ENCODE assay signal across 12 cellular contexts in genomic region chr20:19770375-19770774, GRCh38. TPM values are rescaled to one million over a fixed set of nuclear protein-coding genes. Genes with fewer than 3 reads are reported as not detected.
DNase-seq lines count a peak whose midpoint lies in the region; ATAC-seq and TF ChIP-seq lines count a peak whose summit lies in the region.
"Had no signal": no experiment of that assay in that cellular context is flagged by ENCODE, and none has a peak within 500 bp of the region (broad histone marks: within the 10 kb centered on the region; RNA-seq: fewer than 3 reads in every experiment).

No MANE protein-coding gene starts in this region.

- 0 out of 2 replicates have a peak overlapping the region, but pooled peaks have one; percentile 53 for H3K27ac Mint-ChIP-seq in WTC11

- peak overlapping the region; percentile 19 for H3K4ac ChIP-seq in trophoblast cell (ENCODE audit: low read depth, low read length)

- H2AK5ac ChIP-seq in trophoblast cell (ENCODE audit: low read length) = peak overlapping the region; percentile 2

- WGBS in trophoblast cell (ENCODE audit: extremely low coverage, insufficient coverage, insufficient read length) = no CpG with 5 or more reads among the region's 6 CpGs

- H3K9ac ChIP-seq in trophoblast cell (ENCODE audit: low read length) = no peak overlapping the region

- peaks cover 14% of the 10 kb centered on the region for H3K79me2 ChIP-seq in trophoblast cell (ENCODE audit: control insufficient read depth, insufficient read depth, low read length, poor library complexity)

- peaks cover 47% of the 10 kb centered on the region for H3K79me1 ChIP-seq in trophoblast cell (ENCODE audit: low read length)

- H3K14ac ChIP-seq in trophoblast cell (ENCODE audit: low read length) = peak overlapping the region; percentile 39

- H3K36me3 Mint-ChIP-seq in WTC11 = no peaks in the 10 kb centered on the region

- no peak overlapping the region for H3K4me3 ChIP-seq in H7 (ENCODE audit: insufficient read depth, low read depth, low read length)
- H3K4me3 ChIP-seq in trophoblast cell (ENCODE audit: low read depth, low read length) = no peak overlapping the region

- no peak overlapping the region for H3K4me2 ChIP-seq in trophoblast cell (ENCODE audit: low read length)

- CTCF ChIA-PET in WTC11 (lab: Charles Lee) = interaction anchor here (0.5 to 3.5 kb wide), 9 partner anchors 11 to 866 kb away, joined by 3 to 19 read pairs (median 3); no protein-coding TSS in a partner anchor

- H3K27ac ChIP-seq in trophoblast cell (ENCODE audit: low read depth, low read length) = peak overlapping the region; percentile 21

- H3K36me3 ChIP-seq in H7 (replicated peaks; ENCODE audit: control insufficient read depth, insufficient read depth, low read length) (no peaks in the 10 kb centered on the region), trophoblast cell (ENCODE audit: control insufficient read depth in 1 of 2, insufficient read depth in 2 of 2, low read length in 2 of 2) (peaks cover 0 to 2% of the 10 kb centered on the region in 2 experiments)

- no peaks in the 10 kb centered on the region for H3K9me3 Mint-ChIP-seq in WTC11
- H3K9me3 Mint-ChIP-seq: CD14-positive monocyte had no signal

- peak overlapping the region; percentile 17 for H4K91ac ChIP-seq in trophoblast cell (ENCODE audit: low read depth, low read length)

- H2BK120ac ChIP-seq in trophoblast cell (ENCODE audit: insufficient read depth, low read length, poor library complexity) = peak overlapping the region; percentile 55

- no peak overlapping the region for H2AFZ ChIP-seq in trophoblast cell (ENCODE audit: insufficient read depth, low read length, poor library complexity)

- peak; percentile 65 for DNase-seq in H7
- DNase-seq in WTC11 (ENCODE audit: low spot score) = no peak
- DNase-seq in iPS-NIHi7 (ENCODE audit: extremely low spot score) = peak; percentile 38
- no peak for DNase-seq in trophoblast cell
- DNase-seq in NCI-H2107 (lab: John Stamatoyannopoulos, UW) = no peak
- DNase-seq in islet precursor cell = no peak
- DNase-seq in NCI-H774 (lab: John Stamatoyannopoulos, UW) = no peak
- DNase-seq: Calu3, DMS79, HCEC 1CT, NCI-H187 treated with DMSO at 0.1 percent for 48 hours had no signal

- H3K27me3 ChIP-seq in H7 (ENCODE audit: control insufficient read depth, insufficient read depth, low read length) = no peaks in the 10 kb centered on the region
- H3K27me3 ChIP-seq in trophoblast cell (ENCODE audit: insufficient read depth, low read length) = no peaks in the 10 kb centered on the region

- ATAC-seq in WTC11 = peak; percentile 69

- no peak overlapping the region for H3K4me3 Mint-ChIP-seq in WTC11
- H3K4me3 Mint-ChIP-seq: CD14-positive monocyte had no signal

- H4K8ac ChIP-seq in trophoblast cell (ENCODE audit: low read depth, low read length) = peak overlapping the region; percentile 9

- peak overlapping the region; percentile 56 for H3K18ac ChIP-seq in trophoblast cell (ENCODE audit: low read length)

- no peak overlapping the region for H3K23ac ChIP-seq in trophoblast cell (ENCODE audit: low read length)

- TF ChIP-seq CTCF in WTC11 (IDR thresholded peaks at IDR 0.05) = no peak

- peak overlapping the region; percentile 55 for H2BK12ac ChIP-seq in trophoblast cell (ENCODE audit: low read length)

- peaks cover 34% of the 10 kb centered on the region for H3K4me1 Mint-ChIP-seq in WTC11

- H3K4me1 ChIP-seq in trophoblast cell (ENCODE audit: control insufficient read depth in 1 of 2, insufficient read depth in 2 of 2, low read length in 2 of 2) = peaks cover 43 to 59% of the 10 kb centered on the region in 2 experiments

- no peak overlapping the region for H4K12ac ChIP-seq in trophoblast cell (ENCODE audit: low read depth, low read length)

- peak overlapping the region; percentile 53 for H2BK5ac ChIP-seq in trophoblast cell (ENCODE audit: low read depth, low read length, poor library complexity)

- no peaks in the 10 kb centered on the region for H3K27me3 Mint-ChIP-seq in WTC11 (ENCODE audit: low read depth)

- POLR2A ChIA-PET in WTC11 (lab: Charles Lee) = no interaction called here

- no peaks in the 10 kb centered on the region for H3K9me3 ChIP-seq in trophoblast cell (ENCODE audit: insufficient read depth, low read depth, low read length)

TF ChIP-seq in WTC11, 78 proteins besides CTCF, POLR2A, EP300 and RAD21:
- TF ChIP-seq HMGA2 (CRISPR knock-in tag; IDR thresholded peaks at IDR 0.05) (no peak), ZNF232 (CRISPR knock-in tag; IDR thresholded peaks at IDR 0.05) (no peak), ARID4B (CRISPR knock-in tag; IDR thresholded peaks at IDR 0.05; ENCODE audit: borderline replicate concordance) (no peak), JAZF1 (CRISPR knock-in tag; IDR thresholded peaks at IDR 0.05) (no peak), NR2C2 (CRISPR knock-in tag; IDR thresholded peaks at IDR 0.05) (no peak), ESRRA (CRISPR knock-in tag; IDR thresholded peaks at IDR 0.05; ENCODE audit: borderline replicate concordance) (no peak), ZBTB21 (CRISPR knock-in tag; IDR thresholded peaks at IDR 0.05; ENCODE audit: borderline replicate concordance) (no peak), JUN (CRISPR knock-in tag; IDR thresholded peaks at IDR 0.05) (no peak), SOX15 (CRISPR knock-in tag; IDR thresholded peaks at IDR 0.05) (no peak), SP1 (CRISPR knock-in tag; conservative IDR thresholded peaks at IDR 0.05) (no peak), SMAD3 (CRISPR knock-in tag; IDR thresholded peaks at IDR 0.05; ENCODE audit: borderline replicate concordance) (no peak), PRRX2 (CRISPR knock-in tag; IDR thresholded peaks at IDR 0.05) (no peak), ZBTB43 (CRISPR knock-in tag; IDR thresholded peaks at IDR 0.05) (no peak)

RNA-seq across cellular contexts. Expression of gene RIN2, which starts 12.3 kb away (rescaled TPM):
- total RNA-seq in H7 (2014; rRNA removed; shearing (Covaris generic)) = 2.6 and 2.7 TPM in 2 replicates
- 2.1 to 4.3 TPM (median 2.8 TPM) in 3 replicates for total RNA-seq in WTC11 (2021)
- 16.5 and 17.0 TPM in 2 replicates for polyA plus RNA-seq in trophoblast cell (2013)

Comparison
In these comparisons a context has a peak if more than half of its experiments do, and no peak if none do; other contexts are left out.
1. DNase-seq: peak in H7 (single experiment) and iPS-NIHi7 (single experiment); none in WTC11 (single experiment), trophoblast cell (0 of 2), NCI-H2107 (single experiment), islet precursor cell (single experiment) and NCI-H774 (single experiment).